ENCODE assay signal across 16 cellular contexts in the genomic region with DNA sequence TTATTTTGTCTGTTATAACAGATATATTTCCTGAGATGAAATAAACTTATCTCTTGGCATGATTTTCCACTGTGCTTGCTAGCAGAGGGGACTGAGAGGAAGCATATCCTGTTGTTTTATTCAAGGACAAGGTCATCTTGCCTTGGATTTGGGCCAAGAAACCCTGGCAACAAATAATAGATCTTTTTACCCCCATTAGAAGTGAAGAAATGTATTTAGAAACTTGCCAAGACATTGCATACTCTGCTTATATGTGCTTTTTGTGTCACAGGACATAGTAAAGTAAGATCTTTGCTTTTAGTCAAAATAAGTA.
DNase-seq lines count a peak whose midpoint lies in the region; ATAC-seq and TF ChIP-seq lines count a peak whose summit lies in the region.
"Had no signal": no experiment of that assay in that cellular context is flagged by ENCODE, and none has a peak within 500 bp of the region (broad histone marks: within the 10 kb centered on the region; RNA-seq: fewer than 3 reads in every experiment).

No MANE protein-coding gene starts in this region.

- POLR2A ChIA-PET in activated CD8-positive, alpha-beta T cell treated with anti-CD3 and anti-CD28 coated beads for 36 hours (lab: Charles Lee) = no interaction called here

- ATAC-seq in psoas muscle = no peak
- ATAC-seq in activated CD8-positive, alpha-beta T cell treated with anti-CD3 and anti-CD28 coated beads for 36 hours = no peak
- ATAC-seq in GM21619 (IDR thresholded peaks at IDR 0.05; ENCODE audit: unreplicated experiment) = no peak

- H3K27ac ChIP-seq in psoas muscle = peak overlapping the region; percentile 44
- H3K27ac ChIP-seq: prostate gland had no signal

- H3K4me1 ChIP-seq in psoas muscle = peaks cover 54% of the 10 kb centered on the region
- H3K4me1 ChIP-seq: prostate gland had no signal

- no peaks in the 10 kb centered on the region for H3K9me3 Mint-ChIP-seq in activated CD8-positive, alpha-beta T cell treated with anti-CD3 and anti-CD28 coated beads for 36 hours
- H3K9me3 Mint-ChIP-seq: CD4-positive, alpha-beta T cell had no signal

- no peak overlapping the region for H3K4me3 Mint-ChIP-seq in activated CD8-positive, alpha-beta T cell treated with anti-CD3 and anti-CD28 coated beads for 36 hours
- H3K4me3 Mint-ChIP-seq: CD4-positive, alpha-beta T cell had no signal

- TF ChIP-seq CTCF in psoas muscle (IDR thresholded peaks at IDR 0.05) = no peak
- no peak for TF ChIP-seq CTCF in activated CD8-positive, alpha-beta T cell treated with anti-CD3 and anti-CD28 coated beads for 36 hours (IDR thresholded peaks at IDR 0.05)

- CTCF ChIA-PET in activated CD8-positive, alpha-beta T cell treated with anti-CD3 and anti-CD28 coated beads for 36 hours (lab: Charles Lee) = no interaction called here

- no peak overlapping the region for H3K27ac Mint-ChIP-seq in activated CD8-positive, alpha-beta T cell treated with anti-CD3 and anti-CD28 coated beads for 36 hours
- H3K27ac Mint-ChIP-seq: CD4-positive, alpha-beta T cell had no signal

- H3K27me3 ChIP-seq in psoas muscle (ENCODE audit: insufficient read depth in 3 of 3, low read length in 2 of 3) = no peaks in the 10 kb centered on the region

- DNase-seq in G401 (ENCODE audit: low spot score) = peak; percentile 30
- peak; percentile 14 to 39 for DNase-seq in SHP77 (lab: John Stamatoyannopoulos, UW)
- DNase-seq in fibroblast of peridontal ligament (ENCODE audit: extremely low read depth) = peak; percentile 27
- no peak for DNase-seq in psoas muscle
- DNase-seq in activated CD8-positive, alpha-beta T cell treated with anti-CD3 and anti-CD28 coated beads for 36 hours = no peak
- no peak for DNase-seq in NCI-H524 treated with DMSO at 0.1 percent for 48 hours (lab: John Stamatoyannopoulos, UW)
- no peak for DNase-seq in GM03348 (ENCODE audit: low spot score)
- DNase-seq: activated CD4-positive, alpha-beta T cell treated with anti-CD3 and anti-CD28 coated beads for 48 hours; activated effector memory CD4-positive, alpha-beta T cell treated with Interleukin-2 at 50 U/mL for 16 hours; CD4-positive, alpha-beta T cell; central memory CD4-positive, alpha-beta T cell; Karpas-422; mesendoderm had no signal

- H3K4me1 Mint-ChIP-seq in activated CD8-positive, alpha-beta T cell treated with anti-CD3 and anti-CD28 coated beads for 36 hours (ENCODE audit: low read depth) = peaks cover 8% of the 10 kb centered on the region

- in situ Hi-C loops in G401 (cut with HindIII; ENCODE audit: low sequenced_read_pairs) = no loop called here

- no peaks in the 10 kb centered on the region for H3K9me3 ChIP-seq in psoas muscle
- H3K9me3 ChIP-seq: HAP-1, prostate gland had no signal

- H3K27me3 Mint-ChIP-seq in activated CD8-positive, alpha-beta T cell treated with anti-CD3 and anti-CD28 coated beads for 36 hours = no peaks in the 10 kb centered on the region
- H3K27me3 Mint-ChIP-seq: CD4-positive, alpha-beta T cell had no signal

- H3K36me3 ChIP-seq in psoas muscle (ENCODE audit: insufficient read depth in 1 of 2, low read depth in 1 of 2) = no peaks in the 10 kb centered on the region
- H3K36me3 ChIP-seq: HAP-1, prostate gland had no signal

- intact Hi-C loops in psoas muscle (cut with DNase I) = no loop called here
- intact Hi-C loops in activated CD8-positive, alpha-beta T cell treated with anti-CD3 and anti-CD28 coated beads for 36 hours (cut with micrococcal nuclease) = no loop called here

- H3K4me3 ChIP-seq in psoas muscle = no peak overlapping the region
- H3K4me3 ChIP-seq: HAP-1, prostate gland had no signal

- no peaks in the 10 kb centered on the region for H3K36me3 Mint-ChIP-seq in activated CD8-positive, alpha-beta T cell treated with anti-CD3 and anti-CD28 coated beads for 36 hours (ENCODE audit: low read depth)

Comparison
In these comparisons a context has a peak if more than half of its experiments do, and no peak if none do; other contexts are left out.
1. DNase-seq: peak in G401 (single experiment), SHP77 (2 of 2) and fibroblast of peridontal ligament (single experiment); none in psoas muscle (0 of 2), activated CD8-positive, alpha-beta T cell treated with anti-CD3 and anti-CD28 coated beads for 36 hours (single experiment), NCI-H524 treated with DMSO at 0.1 percent for 48 hours (single experiment) and GM03348 (single experiment).